In the genomic region with DNA sequence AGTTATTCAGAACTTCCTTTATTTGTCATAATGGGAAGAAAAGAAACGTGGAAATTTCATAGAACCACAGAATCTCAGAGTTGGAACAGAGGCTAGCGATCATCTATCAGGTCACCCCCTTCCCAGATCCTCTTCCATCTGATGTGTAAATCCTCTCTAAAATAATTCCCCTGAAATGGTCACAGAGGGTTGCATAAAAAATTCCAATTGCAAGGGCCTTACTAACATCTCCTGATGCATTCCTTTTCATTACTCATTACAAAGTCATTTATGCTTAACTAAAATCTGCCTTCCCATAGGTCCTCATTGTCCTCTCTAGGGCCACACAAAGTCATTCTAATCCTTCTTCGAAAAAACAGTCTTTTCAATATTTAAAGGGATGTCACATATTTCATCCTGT, we compare ENCODE assay signal across 21 cellular contexts.
DNase-seq lines count a peak whose midpoint lies in the region; FAIRE-seq and TF ChIP-seq lines count a peak whose summit lies in the region.
"Had no signal": no experiment of that assay in that cellular context is flagged by ENCODE, and none has a peak within 500 bp of the region (broad histone marks: within the 10 kb centered on the region; RNA-seq: fewer than 3 reads in every experiment).

No MANE protein-coding gene starts in this region.

- H3K9me3 Mint-ChIP-seq in astrocyte (ENCODE audit: unreplicated experiment) (no peaks in the 10 kb centered on the region), osteocyte (ENCODE audit: unreplicated experiment) (no peaks in the 10 kb centered on the region)
- H3K9me3 Mint-ChIP-seq: activated B cell treated with CpG ODN at 0.5 μM for 24 hours, endodermal cell had no signal

- peak overlapping the region; percentile 5 for H3K9ac ChIP-seq in astrocyte (ENCODE audit: low read length)

- CTCF ChIA-PET in HEK293T (lab: Yijun Ruan, JAX), result no interaction called here

- POLR2A ChIA-PET in HEK293T (lab: Yijun Ruan, JAX), result no interaction called here

- TF ChIP-seq CTCF in astrocyte (IDR thresholded peaks at IDR 0.05; ENCODE audit: insufficient read depth, low read depth, low read length) (no peak), foreskin fibroblast (IDR thresholded peaks at IDR 0.05; ENCODE audit: low read depth, low read length) (no peak), esophagus muscularis mucosa (IDR thresholded peaks at IDR 0.05) (no peak), osteocyte (IDR thresholded peaks at IDR 0.05) (no peak), thyroid gland (IDR thresholded peaks at IDR 0.05) (no peak)

- peak overlapping the region; percentile 61 for H3K4me2 ChIP-seq in astrocyte (ENCODE audit: low read length)
- H3K4me2 ChIP-seq: hepatocyte had no signal

- peaks cover 20% of the 10 kb centered on the region for H3K4me1 ChIP-seq in astrocyte (ENCODE audit: insufficient read depth, low read length)
- H3K4me1 ChIP-seq in esophagus muscularis mucosa, result no peaks in the 10 kb centered on the region
- no peaks in the 10 kb centered on the region for H3K4me1 ChIP-seq in thyroid gland
- H3K4me1 ChIP-seq: left lung, right lobe of liver had no signal

- H2AFZ ChIP-seq in astrocyte (ENCODE audit: low read depth, low read length), result peak overlapping the region; percentile 20
- H2AFZ ChIP-seq: hepatocyte had no signal

- peaks cover 38% of the 10 kb centered on the region for H3K4me1 Mint-ChIP-seq in astrocyte (ENCODE audit: low read depth, unreplicated experiment)
- H3K4me1 Mint-ChIP-seq in osteocyte (ENCODE audit: unreplicated experiment), result peaks cover 11% of the 10 kb centered on the region
- H3K4me1 Mint-ChIP-seq: natural killer cell, T-cell had no signal

- H3K36me3 ChIP-seq in astrocyte (ENCODE audit: insufficient read depth, low read length), result no peaks in the 10 kb centered on the region
- no peaks in the 10 kb centered on the region for H3K36me3 ChIP-seq in esophagus muscularis mucosa
- H3K36me3 ChIP-seq in thyroid gland, result no peaks in the 10 kb centered on the region
- H3K36me3 ChIP-seq: cardiac muscle cell, left lung, right lobe of liver had no signal

- WGBS in esophagus muscularis mucosa, result 81% methylated on average over 3 of the region's 3 CpGs
- 86 to 90% methylated on average over 3 of the region's 3 CpGs for WGBS in thyroid gland, 2 donors

- DNase-seq in H54 (ENCODE audit: insufficient read length, low spot score) (no peak), astrocyte (ENCODE audit: low read depth) (peak; percentile 81), foreskin fibroblast (peak; percentile 16 to 36), stromal cell of bone marrow (ENCODE audit: low read depth) (peak; percentile 15), HEK293T (ENCODE audit: extremely low spot score) (no peak), esophagus muscularis mucosa (ENCODE audit: extremely low spot score) (no peak), osteocyte (ENCODE audit: extremely low spot score, unreplicated experiment) (no peak), thyroid gland (no peak)
- DNase-seq: activated B cell treated with CpG ODN at 0.5 μM for 24 hours; activated effector memory CD4-positive, alpha-beta T cell treated with anti-CD3 and anti-CD28 coated beads, Interleukin-2, amount 50 U/mL, for 16 hours; Caco-2; endodermal cell; left lung; natural killer cell; NCI-H1417; right lobe of liver; stimulated activated CD4-positive, alpha-beta T cell treated with anti-CD3 and anti-CD28 coated beads, Interleukin-4, amount 100 ng/mL, for 24 hours; T-cell had no signal

- FAIRE-seq in H54 (lab: Jason Lieb, UNC) (peak; percentile 94), astrocyte (lab: Jason Lieb, UNC) (peak; percentile 96)

- TF ChIP-seq EP300 in esophagus muscularis mucosa (IDR thresholded peaks at IDR 0.05), result no peak

- peak overlapping the region; percentile 55 for H3K27ac ChIP-seq in astrocyte (ENCODE audit: low read depth, low read length)
- H3K27ac ChIP-seq in esophagus muscularis mucosa (replicated peaks in 1 of 4), result no peak overlapping the region
- no peak overlapping the region for H3K27ac ChIP-seq in thyroid gland
- H3K27ac ChIP-seq: cardiac muscle cell, hepatocyte, left lung, right lobe of liver had no signal

- H3K4me3 Mint-ChIP-seq in astrocyte (ENCODE audit: unreplicated experiment), result no peak overlapping the region
- no peak overlapping the region for H3K4me3 Mint-ChIP-seq in osteocyte (ENCODE audit: unreplicated experiment)
- H3K4me3 Mint-ChIP-seq: activated B cell treated with CpG ODN at 0.5 μM for 24 hours, endodermal cell, IgD-negative memory B cell, natural killer cell, T-cell had no signal

- H3K27me3 Mint-ChIP-seq in astrocyte (ENCODE audit: low read depth, unreplicated experiment) (no peaks in the 10 kb centered on the region), osteocyte (ENCODE audit: unreplicated experiment) (no peaks in the 10 kb centered on the region)
- H3K27me3 Mint-ChIP-seq: activated B cell treated with CpG ODN at 0.5 μM for 24 hours, IgD-negative memory B cell, T-cell had no signal

- H3K9me3 ChIP-seq in astrocyte (ENCODE audit: insufficient read depth, low read depth, low read length), result no peaks in the 10 kb centered on the region
- no peaks in the 10 kb centered on the region for H3K9me3 ChIP-seq in esophagus muscularis mucosa
- H3K9me3 ChIP-seq in thyroid gland, result no peaks in the 10 kb centered on the region
- H3K9me3 ChIP-seq: Caco-2, left lung, right lobe of liver had no signal

- H3K27ac Mint-ChIP-seq in astrocyte (ENCODE audit: unreplicated experiment) (peak overlapping the region; percentile 86), osteocyte (ENCODE audit: unreplicated experiment) (no peak overlapping the region)
- H3K27ac Mint-ChIP-seq: activated B cell treated with CpG ODN at 0.5 μM for 24 hours, endodermal cell, IgD-negative memory B cell, natural killer cell, T-cell had no signal

- H3K79me2 ChIP-seq in astrocyte (ENCODE audit: insufficient read depth, low read length), result no peaks in the 10 kb centered on the region
- H3K79me2 ChIP-seq: hepatocyte had no signal

- intact Hi-C loops in esophagus muscularis mucosa (cut with DNase I), result no loop called here
- intact Hi-C loops in thyroid gland (cut with DNase I), result no loop called here

- no peaks in the 10 kb centered on the region for H4K20me1 ChIP-seq in astrocyte (ENCODE audit: insufficient read depth, low read length)

- TF ChIP-seq POLR2A in H54 (IDR thresholded peaks at IDR 0.05; ENCODE audit: low read depth, low read length) (no peak), esophagus muscularis mucosa (IDR thresholded peaks at IDR 0.05; ENCODE audit: low read depth) (no peak), thyroid gland (IDR thresholded peaks at IDR 0.05) (no peak)

- H3K27me3 ChIP-seq in astrocyte (ENCODE audit: insufficient read depth, low read length), result no peaks in the 10 kb centered on the region
- no peaks in the 10 kb centered on the region for H3K27me3 ChIP-seq in esophagus muscularis mucosa
- no peaks in the 10 kb centered on the region for H3K27me3 ChIP-seq in thyroid gland
- H3K27me3 ChIP-seq: cardiac muscle cell, hepatocyte, left lung, right lobe of liver had no signal

- no peaks in the 10 kb centered on the region for H3K36me3 Mint-ChIP-seq in astrocyte (ENCODE audit: low read depth, unreplicated experiment)
- H3K36me3 Mint-ChIP-seq in osteocyte (ENCODE audit: unreplicated experiment), result no peaks in the 10 kb centered on the region
- H3K36me3 Mint-ChIP-seq: natural killer cell, T-cell had no signal

- H3K4me3 ChIP-seq in astrocyte (ENCODE audit: insufficient read depth, low read depth, low read length), result no peak overlapping the region
- no peak overlapping the region for H3K4me3 ChIP-seq in foreskin fibroblast (ENCODE audit: low read depth in 1 of 2, low read length in 2 of 2)
- no peak overlapping the region for H3K4me3 ChIP-seq in esophagus muscularis mucosa
- H3K4me3 ChIP-seq in thyroid gland (replicated peaks in 1 of 3), result no peak overlapping the region
- H3K4me3 ChIP-seq: cardiac muscle cell, hepatocyte, left lung, right lobe of liver had no signal

TF ChIP-seq in HEK293T, 16 proteins besides CTCF, POLR2A, EP300 and RAD21:
- TF ChIP-seq TARDBP (IDR thresholded peaks at IDR 0.05) (no peak), LEF1 (IDR thresholded peaks at IDR 0.05; ENCODE audit: borderline replicate concordance) (no peak), FOXM1 (IDR thresholded peaks at IDR 0.05; ENCODE audit: borderline replicate concordance) (no peak), ZNF384 (IDR thresholded peaks at IDR 0.05) (no peak), ARNT (IDR thresholded peaks at IDR 0.05) (no peak), NFRKB (IDR thresholded peaks at IDR 0.05) (no peak), BHLHE40 (IDR thresholded peaks at IDR 0.05; ENCODE audit: borderline replicate concordance) (no peak), CTBP1 (IDR thresholded peaks at IDR 0.05; ENCODE audit: borderline replicate concordance) (no peak), FOXK2 (IDR thresholded peaks at IDR 0.05) (no peak), SP1 (IDR thresholded peaks at IDR 0.05) (no peak), FOXA1 (IDR thresholded peaks at IDR 0.05) (no peak), HDGF (IDR thresholded peaks at IDR 0.05; ENCODE audit: borderline replicate concordance) (no peak)

Comparison
In these comparisons a context has a peak if more than half of its experiments do, and no peak if none do; other contexts are left out.
1. DNase-seq: peak in astrocyte (single experiment), foreskin fibroblast (2 of 2) and stromal cell of bone marrow (single experiment); none in H54 (single experiment), HEK293T (single experiment), esophagus muscularis mucosa (single experiment), osteocyte (single experiment) and thyroid gland (0 of 2).